Comparison of ENCODE assay signal across 10 cellular contexts in the genomic region with DNA sequence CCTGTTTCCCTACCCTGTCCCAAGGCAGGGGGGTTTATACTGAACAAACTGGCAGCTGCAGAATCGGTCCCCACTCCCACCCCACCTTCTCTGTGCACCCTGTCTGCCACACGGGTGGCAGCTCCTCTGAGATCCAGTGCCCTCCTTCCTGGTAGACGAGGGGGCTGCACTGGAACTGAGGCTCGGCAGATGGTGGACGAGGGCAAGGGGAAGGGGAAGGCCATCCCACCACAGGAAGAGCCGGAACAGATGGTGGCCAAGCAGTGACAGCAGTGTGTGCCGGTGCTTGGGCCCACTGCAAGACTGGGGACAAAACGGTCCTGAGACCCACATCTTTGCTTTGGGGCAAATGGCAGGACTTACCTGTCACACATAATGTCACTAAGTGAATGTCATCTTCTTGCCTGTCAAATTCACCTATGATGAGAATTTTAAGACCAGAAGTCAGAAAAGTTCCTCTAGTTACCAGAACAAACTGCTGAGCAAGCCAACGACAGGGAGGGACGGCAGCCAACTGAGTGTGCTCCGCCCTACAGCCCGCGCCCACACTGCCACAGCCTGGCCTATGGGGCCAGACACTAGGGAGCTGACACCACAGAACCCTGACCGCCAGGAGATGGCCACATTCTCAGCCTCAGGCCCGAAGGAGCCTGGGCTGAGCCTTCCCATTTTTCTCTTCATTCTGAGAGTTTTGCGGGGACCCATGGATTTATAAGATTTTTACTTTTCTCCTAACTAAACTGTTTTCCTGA. TPM values are rescaled to one million over a fixed set of nuclear protein-coding genes. Genes with fewer than 3 reads are reported as not detected.
DNase-seq lines count a peak whose midpoint lies in the region; FAIRE-seq and TF ChIP-seq lines count a peak whose summit lies in the region.
"Had no signal": no experiment of that assay in that cellular context is flagged by ENCODE, and none has a peak within 500 bp of the region (broad histone marks: within the 10 kb centered on the region; RNA-seq: fewer than 3 reads in every experiment).

No MANE protein-coding gene starts in this region.

- no peak overlapping the region for H3K9ac ChIP-seq in kidney (ENCODE audit: low read length in 2 of 2)
- peak overlapping the region in 1 of 5 donors; percentile 45 for H3K9ac ChIP-seq in subcutaneous abdominal adipose tissue (ENCODE audit: low read length in 5 of 5)

- FAIRE-seq in kidney (lab: Jason Lieb, UNC): no peak

- H3K4me1 ChIP-seq in kidney (ENCODE audit: control insufficient read depth in 1 of 2, insufficient read depth in 1 of 2, low read depth in 1 of 2, low read length in 2 of 2): peaks cover 0 to 3% of the 10 kb centered on the region in 2 donors
- peaks cover 5 to 24% (median 16%) of the 10 kb centered on the region in 5 donors for H3K4me1 ChIP-seq in subcutaneous abdominal adipose tissue (ENCODE audit: control insufficient read depth in 5 of 5, insufficient read depth in 5 of 5, low read length in 5 of 5)

- DNase-seq in HT-29 (ENCODE audit: low spot score): peak; percentile 75
- DNase-seq in cardiac fibroblast (ENCODE audit: low read depth in 2 of 2): peak; percentile 63 to 81
- DNase-seq in kidney: peak; percentile 93
- no peak for DNase-seq in stimulated activated naive CD4-positive, alpha-beta T cell (lab: John Stamatoyannopoulos, UW)
- DNase-seq in NCI-H748 treated with DMSO at 0.1 percent for 48 hours (lab: John Stamatoyannopoulos, UW): no peak
- no peak for DNase-seq in AML-193 (lab: John Stamatoyannopoulos, UW)
- no peak for DNase-seq in activated CD8-positive, alpha-beta memory T cell treated with anti-CD3 and anti-CD28 coated beads, Interleukin-2, amount 50 U/mL, for 4 hours
- DNase-seq: NCI-H446 treated with DMSO at 0.1 percent for 48 hours had no signal

- no peaks in the 10 kb centered on the region for H3K27me3 ChIP-seq in subcutaneous abdominal adipose tissue (ENCODE audit: control insufficient read depth in 5 of 5, insufficient read depth in 4 of 5, low read length in 5 of 5)

- H3K9me3 ChIP-seq in kidney (ENCODE audit: control insufficient read depth in 1 of 2, low read length in 2 of 2) (no peaks in the 10 kb centered on the region), subcutaneous abdominal adipose tissue (ENCODE audit: control insufficient read depth in 5 of 5, low read length in 5 of 5) (no peaks in the 10 kb centered on the region)

- H3K36me3 ChIP-seq in kidney (ENCODE audit: control insufficient read depth in 1 of 2, insufficient read depth in 2 of 2, low read length in 2 of 2): peaks cover 19 to 39% of the 10 kb centered on the region in 2 donors
- peaks cover 13 to 73% (median 66%) of the 10 kb centered on the region in 5 donors for H3K36me3 ChIP-seq in subcutaneous abdominal adipose tissue (ENCODE audit: control insufficient read depth in 5 of 5, insufficient read depth in 5 of 5, low read length in 5 of 5)

- H3K4me3 ChIP-seq in cardiac fibroblast (replicated peaks in 1 of 2; ENCODE audit: low read depth in 2 of 2, low read length in 2 of 2) (no peak overlapping the region), kidney (ENCODE audit: low read length in 2 of 2) (no peak overlapping the region), subcutaneous abdominal adipose tissue (ENCODE audit: low read depth in 1 of 5, low read length in 5 of 5) (no peak overlapping the region)
- H3K4me3 ChIP-seq: skin epidermis had no signal

- intact Hi-C loops in kidney (cut with DNase I): no loop called here

- peak overlapping the region in 1 of 2 donors; percentile 5 for H3K27ac ChIP-seq in kidney (ENCODE audit: low read depth in 2 of 2, low read length in 2 of 2)
- H3K27ac ChIP-seq in subcutaneous abdominal adipose tissue (ENCODE audit: low read depth, low read length): peak overlapping the region; percentile 41

- TF ChIP-seq CTCF in cardiac fibroblast (IDR thresholded peaks at IDR 0.05; ENCODE audit: low read depth, low read length): peak; percentile 4
- no peak for TF ChIP-seq CTCF in kidney (IDR thresholded peaks at IDR 0.05; ENCODE audit: borderline replicate concordance, extremely low read depth, insufficient read depth)

RNA-seq across cellular contexts. Expression of a gene that starts 14.4 kb away (rescaled TPM):
- 10.9 and 14.8 TPM in 2 replicates for total RNA-seq in HT-29 (2014; rRNA removed; shearing (Covaris generic))
- 27.7 TPM for total RNA-seq in kidney
- polyA plus RNA-seq in kidney (ENCODE audit: insufficient read depth, low read depth, low replicate concordance): 55.2 TPM

RNA-seq across cellular contexts. Expression of a gene that starts 52.6 kb away (rescaled TPM):
- 26.9 and 28.2 TPM in 2 replicates for total RNA-seq in HT-29 (2014; rRNA removed; shearing (Covaris generic))
- 24.7 TPM for total RNA-seq in kidney
- polyA plus RNA-seq in kidney (ENCODE audit: insufficient read depth, low read depth, low replicate concordance): 12.3 TPM

Comparison
In these comparisons a context has a peak if more than half of its experiments do, and no peak if none do; other contexts are left out.
1. DNase-seq: peak in HT-29 (single experiment), cardiac fibroblast (2 of 2) and kidney (single experiment); none in stimulated activated naive CD4-positive, alpha-beta T cell (0 of 6), NCI-H748 treated with DMSO at 0.1 percent for 48 hours (single experiment), AML-193 (0 of 2) and activated CD8-positive, alpha-beta memory T cell treated with anti-CD3 and anti-CD28 coated beads, Interleukin-2, amount 50 U/mL, for 4 hours (single experiment).